In the genomic region with DNA sequence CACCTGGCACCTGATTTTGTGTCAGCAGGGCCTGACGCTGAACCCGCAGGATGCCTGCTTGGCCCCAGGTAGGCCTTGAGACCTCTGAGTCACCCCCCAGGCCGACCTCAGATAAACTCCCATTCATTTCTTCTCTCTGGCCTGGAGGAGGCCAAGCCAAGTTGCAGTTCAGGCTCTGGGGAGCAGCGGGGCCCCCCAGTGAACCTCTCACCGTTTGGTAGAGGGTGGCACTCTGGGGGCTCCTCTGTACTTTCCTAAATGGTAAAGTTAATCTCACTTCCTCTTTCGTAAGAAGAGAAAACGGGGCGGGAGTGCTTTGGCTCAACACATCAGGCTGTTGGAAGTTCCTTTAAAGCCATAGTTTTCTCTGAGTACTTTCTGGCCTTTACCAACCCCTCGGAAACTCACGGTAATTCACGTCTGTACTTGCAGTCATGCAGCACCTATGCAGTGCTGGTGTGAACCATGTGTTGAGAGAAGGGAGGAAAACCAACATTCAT, we compare ENCODE assay signal across 9 cellular contexts. TPM values are rescaled to one million over a fixed set of nuclear protein-coding genes. Genes with fewer than 3 reads are reported as not detected.
A peak's percentile ranks its signal among the peaks of the same experiment; 100 is the strongest.
DNase-seq lines count a peak whose midpoint lies in the region; ATAC-seq, FAIRE-seq and TF ChIP-seq lines count a peak whose summit lies in the region.
"Had no signal": no experiment of that assay in that cellular context is flagged by ENCODE, and none has a peak within 500 bp of the region (broad histone marks: within the 10 kb centered on the region; RNA-seq: fewer than 3 reads in every experiment).

No MANE protein-coding gene starts in this region.

- peak overlapping the region; percentile 54; the same call in 1 of the 2 replicates for H3K4me3 ChIP-seq in GM12878
- no peak overlapping the region for H3K4me3 ChIP-seq in skeletal muscle satellite cell (ENCODE audit: low read length)

- POLR2A ChIA-PET in GM12878 (lab: Charles Lee) = interaction anchor here (0.6 kb wide), 1 partner anchor 206 kb away, joined by 4 read pairs; no protein-coding TSS in a partner anchor

- H3K4me1 ChIP-seq in GM12878 (ENCODE audit: control insufficient read depth, insufficient read depth, low read length) (peaks cover 38% of the 10 kb centered on the region), skeletal muscle satellite cell (ENCODE audit: control insufficient read depth, insufficient read depth, low read length) (peaks cover 37% of the 10 kb centered on the region)

- H3K4me2 ChIP-seq in GM12878 (ENCODE audit: control insufficient read depth, insufficient read depth) = peak overlapping the region; percentile 73
- H3K4me2 ChIP-seq in skeletal muscle satellite cell (ENCODE audit: low read length) = peak overlapping the region; percentile 99

- peak overlapping the region; percentile 18 for H3K9ac ChIP-seq in GM12878 (ENCODE audit: control insufficient read depth, insufficient read depth, low read length)
- H3K9ac ChIP-seq in skeletal muscle satellite cell (ENCODE audit: low read depth, low read length) = peak overlapping the region; percentile 18

- H2AFZ ChIP-seq in GM12878 (ENCODE audit: control insufficient read depth, low read depth, low read length) = peak overlapping the region; percentile 5

- peak; percentile 77 to 84; a peak in 3 of 4 replicates for TF ChIP-seq EP300 in GM12878 (IDR thresholded peaks at IDR 0.05; ENCODE audit: borderline replicate concordance in 1 of 2, control insufficient read depth in 1 of 2, low read depth in 2 of 2, low read length in 2 of 2)

- in situ Hi-C loops in GM12878 (cut with MboI) = no loop called here

- no peak for TF ChIP-seq RAD21 in GM12878 (IDR thresholded peaks at IDR 0.05; ENCODE audit: insufficient read depth, low read depth, low read length)

- H3K27me3 ChIP-seq in GM12878 (replicated peaks in 1 of 2; ENCODE audit: control insufficient read depth in 2 of 2, insufficient read depth in 2 of 2, low read length in 1 of 2) = no peaks in the 10 kb centered on the region
- no peaks in the 10 kb centered on the region for H3K27me3 ChIP-seq in skeletal muscle satellite cell (ENCODE audit: control insufficient read depth, insufficient read depth, low read length)

- RAD21 ChIA-PET in GM12878 (lab: Charles Lee; ENCODE audit: unreplicated experiment) = no interaction called here

- CTCF ChIA-PET in GM12878 (lab: Yijun Ruan, JAX) = interaction anchor here (1.0 kb wide), 1 partner anchor 8 kb away, joined by 3 read pairs; no protein-coding TSS in a partner anchor

- H3K9me3 ChIP-seq in GM12878 (replicated peaks; ENCODE audit: control insufficient read depth, insufficient read depth, low read length) (no peaks in the 10 kb centered on the region), skeletal muscle satellite cell (replicated peaks; ENCODE audit: low read length) (no peaks in the 10 kb centered on the region)

- FAIRE-seq in GM12878 (lab: Jason Lieb, UNC) = peak; percentile 71

- SMC1A ChIA-PET in GM12878 (lab: Charles Lee; ENCODE audit: uncharacterized antibody, unreplicated experiment) = interaction anchor here (1.2 to 2.2 kb wide), 2 partner anchors 28 to 53 kb away, joined by 3 to 11 read pairs; no protein-coding TSS in a partner anchor

- peaks cover 5% of the 10 kb centered on the region for H3K79me2 ChIP-seq in GM12878 (ENCODE audit: control insufficient read depth, insufficient read depth, low read length)

- H3K36me3 ChIP-seq in GM12878 (ENCODE audit: control insufficient read depth in 2 of 2, insufficient read depth in 2 of 2, low read length in 1 of 2) (no peaks in the 10 kb centered on the region), skeletal muscle satellite cell (ENCODE audit: insufficient read depth, low read length) (peaks cover 20% of the 10 kb centered on the region)

- ATAC-seq in GM19043 (IDR thresholded peaks at IDR 0.05; ENCODE audit: low read depth, unreplicated experiment) = peak; percentile 37
- peak; percentile 59 for ATAC-seq in HG03064 (IDR thresholded peaks at IDR 0.05; ENCODE audit: low read depth, unreplicated experiment)
- ATAC-seq in GM12878 = peak; percentile 79

- DNase-seq in GM12878 (ENCODE audit: low read depth, low spot score) (peak; percentile 57), NCI-H146 treated with DMSO at 0.1 percent for 48 hours (lab: John Stamatoyannopoulos, UW; ENCODE audit: unreplicated experiment) (no peak), ureter (ENCODE audit: low spot score) (no peak), DMS79 treated with DMSO at 0.1 percent for 48 hours (lab: John Stamatoyannopoulos, UW) (no peak)
- DNase-seq in effector CD4-positive, alpha-beta T cell = no peak
- DNase-seq: activated naive CD8-positive, alpha-beta T cell treated with anti-CD3 and anti-CD28 coated beads, Interleukin-2, amount 10 ng/mL, durations not matched to agents 7 days and 5 days had no signal

- peak overlapping the region; percentile 72 for H3K27ac ChIP-seq in GM12878 (ENCODE audit: control insufficient read depth, insufficient read depth)

- whole genome bisulfite sequencing in GM12878 (ENCODE audit: insufficient coverage, insufficient replicate concordance, low lambda C conversion rate, missing lambda C conversion rate) = 3% methylated on average over 11 of the region's 11 CpGs

- intact Hi-C loops in GM12878 (cut with micrococcal nuclease; ENCODE audit: unreplicated experiment) = loop anchor here (2.0 kb wide), 1 partner anchor 95 kb away; no protein-coding TSS in a partner anchor

- H4K20me1 ChIP-seq in GM12878 (ENCODE audit: control insufficient read depth, insufficient read depth) = no peaks in the 10 kb centered on the region

- no peak for TF ChIP-seq CTCF in GM12878 (IDR thresholded peaks at IDR 0.05 in 2 of 3, conservative IDR thresholded peaks at IDR 0.05 in 1 of 3; ENCODE audit: control insufficient read depth in 2 of 3, extremely low read depth in 1 of 3, insufficient read depth in 1 of 3, low read depth in 3 of 3, low read length in 3 of 3)

- TF ChIP-seq POLR2A in GM12878 (IDR thresholded peaks at IDR 0.05; ENCODE audit: low read depth, low read length) = no peak

- BruUV-seq in GM12878 (replicated peaks; lab: Mats Ljungman, UMichigan) = no TSS peak

TF ChIP-seq in GM12878, 131 proteins besides CTCF, POLR2A, EP300 and RAD21 (continues in another document):
- 0 out of 2 replicates have a peak, but pooled peaks have one; percentile 36 for TF ChIP-seq ZBED1 (IDR thresholded peaks at IDR 0.05; ENCODE audit: borderline replicate concordance)
- TF ChIP-seq SIX5 (IDR thresholded peaks at IDR 0.05; ENCODE audit: low read depth, low read length, severe bottlenecking) = no peak
- no peak for TF ChIP-seq RBBP5 (conservative IDR thresholded peaks at IDR 0.05)
- no peak for TF ChIP-seq SMAD5 (IDR thresholded peaks at IDR 0.05; ENCODE audit: low read depth)
- TF ChIP-seq NR2F1 (conservative IDR thresholded peaks at IDR 0.05) = peak; percentile 79
- TF ChIP-seq TCF3 (IDR thresholded peaks at IDR 0.05; ENCODE audit: borderline replicate concordance, insufficient read depth, low read depth, low read length) = 0 out of 2 replicates have a peak, but pooled peaks have one; percentile 44
- TF ChIP-seq E4F1 (IDR thresholded peaks at IDR 0.05; ENCODE audit: borderline replicate concordance, partially characterized antibody) = no peak
- TF ChIP-seq MEF2A (IDR thresholded peaks at IDR 0.05; ENCODE audit: insufficient read depth, low read depth, low read length) = peak; percentile 55; the same call in 1 of the 2 replicates
- TF ChIP-seq SRF (IDR thresholded peaks at IDR 0.05; ENCODE audit: low read depth in 2 of 2, low read length in 2 of 2) = 0 out of 4 replicates have a peak, but pooled peaks of 1 of the 2 experiments have one; percentile 34
- TF ChIP-seq HDAC2 (IDR thresholded peaks at IDR 0.05) = no peak
- TF ChIP-seq CEBPB (IDR thresholded peaks at IDR 0.05; ENCODE audit: borderline replicate concordance in 1 of 2, low read depth in 2 of 2, low read length in 2 of 2) = no peak
- TF ChIP-seq ZNF24 (IDR thresholded peaks at IDR 0.05) = peak; percentile 93

RNA-seq across cellular contexts. Expression of gene SIRPA, which starts 2.8 kb away (rescaled TPM):
- 10.5 and 11.5 TPM in 2 replicates for total RNA-seq in GM12878 (2013; cell fraction: nucleolus; rRNA removed)
- total RNA-seq in GM12878 (2014; rRNA removed) (5.9 and 7.2 TPM in 2 replicates), GM12878 (2014; rRNA removed; fragmentation: Illumina TruSeq; extraction: Trizol) (4.7 and 5.3 TPM in 2 replicates), GM12878 (2021) (13.1 and 13.3 TPM in 2 replicates), ureter (14.5 TPM)
- polyA plus RNA-seq in GM12878 (2011; ENCODE audit: low read depth) = 1.6 TPM
- polyA plus RNA-seq in GM12878 (2011; rRNA removed) (2.6 and 4.6 TPM in 2 replicates), GM12878 (2014; fragmentation: Illumina TruSeq; extraction: Trizol) (7.8 and 13.2 TPM in 2 replicates), GM12878 (2014; fragmentation: Nextera tagmentation; extraction: Ambion mirVana) (1 to 10 TPM; 1.7 to 2.7 TPM), GM12878 (2014; rRNA removed) (9.3 and 10.4 TPM in 2 replicates), GM12878 (2016; fragmentation: Nextera tagmentation; extraction: Ambion mirVana) (1 to 10 TPM; 3.6 to 3.7 TPM)
- polyA plus RNA-seq in GM12878 (2011; cell fraction: cytosol; rRNA removed) = 5.6 and 6.2 TPM in 2 replicates
- polyA plus RNA-seq in GM12878 (2011; cell fraction: nucleus; rRNA removed) = 12.7 and 13.6 TPM in 2 replicates
- 3.6 and 5.1 TPM in 2 replicates for polyA plus RNA-seq in GM12878 (2012)
- polyA minus RNA-seq in GM12878 (2011; rRNA and poly(A)+ RNA removed) = 3.5 and 3.7 TPM in 2 replicates
- 1.1 and 2.6 TPM in 2 replicates for polyA minus RNA-seq in GM12878 (2011; cell fraction: cytosol; rRNA and poly(A)+ RNA removed)
- polyA minus RNA-seq in GM12878 (2011; cell fraction: nucleus; rRNA and poly(A)+ RNA removed) = 1.7 and 2.3 TPM in 2 replicates
- total RNA-seq in skeletal muscle satellite cell (2012; rRNA removed) = 4.6 and 5.1 TPM in 2 replicates
